Comparison of ENCODE assay signal across 1 cellular context in the genomic region with DNA sequence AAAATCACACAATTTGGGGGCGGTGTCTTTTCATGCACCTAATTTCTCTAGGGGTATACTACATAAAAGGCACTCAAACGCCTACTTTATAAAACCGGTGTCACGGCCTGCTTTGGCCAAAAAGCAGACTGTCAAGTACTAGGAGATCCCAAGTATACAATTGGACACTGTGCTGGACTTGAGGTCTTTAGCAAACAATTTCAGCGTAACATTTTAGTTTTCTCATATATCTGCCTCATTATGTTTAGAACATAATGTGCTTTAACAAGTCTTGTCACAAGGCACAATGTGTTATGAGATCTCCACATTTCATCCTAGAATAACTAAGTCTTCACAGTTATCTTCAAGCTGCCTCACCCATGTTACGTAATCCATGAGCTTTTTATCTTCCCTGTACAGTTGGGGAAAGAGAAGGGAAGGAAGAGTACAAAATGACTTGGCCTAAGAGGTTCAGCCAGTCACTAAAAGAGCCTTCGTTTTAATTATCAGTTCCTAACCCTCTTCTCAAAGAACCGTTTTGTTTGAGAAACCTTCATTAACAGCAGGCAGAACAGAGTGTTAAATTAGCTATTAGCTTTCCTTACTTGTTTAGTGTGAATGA.
A peak's percentile ranks its signal among the peaks of the same experiment; 100 is the strongest.
TF ChIP-seq lines count a peak whose summit lies in the region.

No MANE protein-coding gene starts in this region.

TF ChIP-seq in K562, 482 proteins besides CTCF, POLR2A, EP300 and RAD21 (continued from another document):
- peak; percentile 67; the same call in 1 of the 2 replicates for TF ChIP-seq JUN (IDR thresholded peaks at IDR 0.05; ENCODE audit: borderline replicate concordance, low read depth, low read length)
- no peak for TF ChIP-seq JUN (CRISPR knock-in tag; IDR thresholded peaks at IDR 0.05; ENCODE audit: borderline replicate concordance)
- 0 out of 2 replicates have a peak, but pooled peaks have one; percentile 55 for TF ChIP-seq NCOA1 (IDR thresholded peaks at IDR 0.05; ENCODE audit: low read depth)
- TF ChIP-seq, protein P1, sequence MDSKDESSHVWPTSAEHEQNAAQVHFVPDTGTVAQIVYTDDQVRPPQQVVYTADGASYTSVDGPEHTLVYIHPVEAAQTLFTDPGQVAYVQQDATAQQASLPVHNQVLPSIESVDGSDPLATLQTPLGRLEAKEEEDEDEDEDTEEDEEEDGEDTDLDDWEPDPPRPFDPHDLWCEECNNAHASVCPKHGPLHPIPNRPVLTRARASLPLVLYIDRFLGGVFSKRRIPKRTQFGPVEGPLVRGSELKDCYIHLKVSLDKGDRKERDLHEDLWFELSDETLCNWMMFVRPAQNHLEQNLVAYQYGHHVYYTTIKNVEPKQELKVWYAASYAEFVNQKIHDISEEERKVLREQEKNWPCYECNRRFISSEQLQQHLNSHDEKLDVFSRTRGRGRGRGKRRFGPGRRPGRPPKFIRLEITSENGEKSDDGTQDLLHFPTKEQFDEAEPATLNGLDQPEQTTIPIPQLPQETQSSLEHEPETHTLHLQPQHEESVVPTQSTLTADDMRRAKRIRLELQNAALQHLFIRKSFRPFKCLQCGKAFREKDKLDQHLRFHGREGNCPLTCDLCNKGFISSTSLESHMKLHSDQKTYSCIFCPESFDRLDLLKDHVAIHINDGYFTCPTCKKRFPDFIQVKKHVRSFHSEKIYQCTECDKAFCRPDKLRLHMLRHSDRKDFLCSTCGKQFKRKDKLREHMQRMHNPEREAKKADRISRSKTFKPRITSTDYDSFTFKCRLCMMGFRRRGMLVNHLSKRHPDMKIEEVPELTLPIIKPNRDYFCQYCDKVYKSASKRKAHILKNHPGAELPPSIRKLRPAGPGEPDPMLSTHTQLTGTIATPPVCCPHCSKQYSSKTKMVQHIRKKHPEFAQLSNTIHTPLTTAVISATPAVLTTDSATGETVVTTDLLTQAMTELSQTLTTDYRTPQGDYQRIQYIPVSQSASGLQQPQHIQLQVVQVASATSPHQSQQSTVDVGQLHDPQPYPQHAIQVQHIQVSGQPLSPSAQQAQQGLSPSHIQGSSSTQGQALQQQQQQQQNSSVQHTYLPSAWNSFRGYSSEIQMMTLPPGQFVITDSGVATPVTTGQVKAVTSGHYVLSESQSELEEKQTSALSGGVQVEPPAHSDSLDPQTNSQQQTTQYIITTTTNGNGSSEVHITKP (IDR thresholded peaks at IDR 0.05; ENCODE audit: partially characterized antibody), result peak; percentile 56
- no peak for TF ChIP-seq SIX5 (IDR thresholded peaks at IDR 0.05; ENCODE audit: borderline replicate concordance in 1 of 2, insufficient read depth in 1 of 2, low read depth in 1 of 2, low read length in 2 of 2)
- peak; percentile 46 for TF ChIP-seq MYBL2 (IDR thresholded peaks at IDR 0.05; ENCODE audit: low read depth)
- no peak for TF ChIP-seq MYBL2 (CRISPR knock-in tag; IDR thresholded peaks at IDR 0.05; ENCODE audit: borderline replicate concordance)
- TF ChIP-seq, protein P2, sequence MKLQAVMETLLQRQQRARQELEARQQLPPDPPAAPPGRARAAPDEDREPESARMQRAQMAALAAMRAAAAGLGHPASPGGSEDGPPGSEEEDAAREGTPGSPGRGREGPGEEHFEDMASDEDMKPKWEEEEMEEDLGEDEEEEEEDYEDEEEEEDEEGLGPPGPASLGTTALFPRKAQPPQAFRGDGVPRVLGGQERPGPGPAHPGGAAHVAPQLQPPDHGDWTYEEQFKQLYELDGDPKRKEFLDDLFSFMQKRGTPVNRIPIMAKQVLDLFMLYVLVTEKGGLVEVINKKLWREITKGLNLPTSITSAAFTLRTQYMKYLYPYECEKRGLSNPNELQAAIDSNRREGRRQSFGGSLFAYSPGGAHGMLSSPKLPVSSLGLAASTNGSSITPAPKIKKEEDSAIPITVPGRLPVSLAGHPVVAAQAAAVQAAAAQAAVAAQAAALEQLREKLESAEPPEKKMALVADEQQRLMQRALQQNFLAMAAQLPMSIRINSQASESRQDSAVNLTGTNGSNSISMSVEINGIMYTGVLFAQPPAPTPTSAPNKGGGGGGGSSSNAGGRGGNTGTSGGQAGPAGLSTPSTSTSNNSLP (IDR thresholded peaks at IDR 0.05; ENCODE audit: borderline replicate concordance, low read depth, low read length), result peak; percentile 86; the same call in 1 of the 2 replicates
- TF ChIP-seq, protein P3, sequence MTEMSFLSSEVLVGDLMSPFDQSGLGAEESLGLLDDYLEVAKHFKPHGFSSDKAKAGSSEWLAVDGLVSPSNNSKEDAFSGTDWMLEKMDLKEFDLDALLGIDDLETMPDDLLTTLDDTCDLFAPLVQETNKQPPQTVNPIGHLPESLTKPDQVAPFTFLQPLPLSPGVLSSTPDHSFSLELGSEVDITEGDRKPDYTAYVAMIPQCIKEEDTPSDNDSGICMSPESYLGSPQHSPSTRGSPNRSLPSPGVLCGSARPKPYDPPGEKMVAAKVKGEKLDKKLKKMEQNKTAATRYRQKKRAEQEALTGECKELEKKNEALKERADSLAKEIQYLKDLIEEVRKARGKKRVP (CRISPR knock-in tag; IDR thresholded peaks at IDR 0.05), result peak; percentile 37; the same call in 1 of the 2 replicates
- TF ChIP-seq ZC3H8 (IDR thresholded peaks at IDR 0.05), result no peak
- TF ChIP-seq TCF3 (CRISPR knock-in tag; IDR thresholded peaks at IDR 0.05), result peak; percentile 96
- peak; percentile 68; the same call in 1 of the 2 replicates for TF ChIP-seq PYGO2 (tag; IDR thresholded peaks at IDR 0.05)
- TF ChIP-seq, protein P4, sequence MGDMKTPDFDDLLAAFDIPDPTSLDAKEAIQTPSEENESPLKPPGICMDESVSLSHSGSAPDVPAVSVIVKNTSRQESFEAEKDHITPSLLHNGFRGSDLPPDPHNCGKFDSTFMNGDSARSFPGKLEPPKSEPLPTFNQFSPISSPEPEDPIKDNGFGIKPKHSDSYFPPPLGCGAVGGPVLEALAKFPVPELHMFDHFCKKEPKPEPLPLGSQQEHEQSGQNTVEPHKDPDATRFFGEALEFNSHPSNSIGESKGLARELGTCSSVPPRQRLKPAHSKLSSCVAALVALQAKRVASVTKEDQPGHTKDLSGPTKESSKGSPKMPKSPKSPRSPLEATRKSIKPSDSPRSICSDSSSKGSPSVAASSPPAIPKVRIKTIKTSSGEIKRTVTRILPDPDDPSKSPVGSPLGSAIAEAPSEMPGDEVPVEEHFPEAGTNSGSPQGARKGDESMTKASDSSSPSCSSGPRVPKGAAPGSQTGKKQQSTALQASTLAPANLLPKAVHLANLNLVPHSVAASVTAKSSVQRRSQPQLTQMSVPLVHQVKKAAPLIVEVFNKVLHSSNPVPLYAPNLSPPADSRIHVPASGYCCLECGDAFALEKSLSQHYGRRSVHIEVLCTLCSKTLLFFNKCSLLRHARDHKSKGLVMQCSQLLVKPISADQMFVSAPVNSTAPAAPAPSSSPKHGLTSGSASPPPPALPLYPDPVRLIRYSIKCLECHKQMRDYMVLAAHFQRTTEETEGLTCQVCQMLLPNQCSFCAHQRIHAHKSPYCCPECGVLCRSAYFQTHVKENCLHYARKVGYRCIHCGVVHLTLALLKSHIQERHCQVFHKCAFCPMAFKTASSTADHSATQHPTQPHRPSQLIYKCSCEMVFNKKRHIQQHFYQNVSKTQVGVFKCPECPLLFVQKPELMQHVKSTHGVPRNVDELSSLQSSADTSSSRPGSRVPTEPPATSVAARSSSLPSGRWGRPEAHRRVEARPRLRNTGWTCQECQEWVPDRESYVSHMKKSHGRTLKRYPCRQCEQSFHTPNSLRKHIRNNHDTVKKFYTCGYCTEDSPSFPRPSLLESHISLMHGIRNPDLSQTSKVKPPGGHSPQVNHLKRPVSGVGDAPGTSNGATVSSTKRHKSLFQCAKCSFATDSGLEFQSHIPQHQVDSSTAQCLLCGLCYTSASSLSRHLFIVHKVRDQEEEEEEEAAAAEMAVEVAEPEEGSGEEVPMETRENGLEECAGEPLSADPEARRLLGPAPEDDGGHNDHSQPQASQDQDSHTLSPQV (IDR thresholded peaks at IDR 0.05), result peak; percentile 62
- 0 out of 2 replicates have a peak, but pooled peaks have one; percentile 14 for TF ChIP-seq TRIM28 (IDR thresholded peaks at IDR 0.05)
- TF ChIP-seq HDAC1 (IDR thresholded peaks at IDR 0.05), result peak in 1 of 2 experiments; percentile 78; a peak in 2 of 4 replicates
- TF ChIP-seq MEF2D (tag; conservative IDR thresholded peaks at IDR 0.05; ENCODE audit: low read depth), result peak; percentile 46; the same call in 1 of the 2 replicates
- peak in 1 of 2 experiments; percentile 84; a peak in 2 of 4 replicates for TF ChIP-seq TBL1XR1 (IDR thresholded peaks at IDR 0.05; ENCODE audit: low read length in 2 of 2)
- TF ChIP-seq, protein P5, sequence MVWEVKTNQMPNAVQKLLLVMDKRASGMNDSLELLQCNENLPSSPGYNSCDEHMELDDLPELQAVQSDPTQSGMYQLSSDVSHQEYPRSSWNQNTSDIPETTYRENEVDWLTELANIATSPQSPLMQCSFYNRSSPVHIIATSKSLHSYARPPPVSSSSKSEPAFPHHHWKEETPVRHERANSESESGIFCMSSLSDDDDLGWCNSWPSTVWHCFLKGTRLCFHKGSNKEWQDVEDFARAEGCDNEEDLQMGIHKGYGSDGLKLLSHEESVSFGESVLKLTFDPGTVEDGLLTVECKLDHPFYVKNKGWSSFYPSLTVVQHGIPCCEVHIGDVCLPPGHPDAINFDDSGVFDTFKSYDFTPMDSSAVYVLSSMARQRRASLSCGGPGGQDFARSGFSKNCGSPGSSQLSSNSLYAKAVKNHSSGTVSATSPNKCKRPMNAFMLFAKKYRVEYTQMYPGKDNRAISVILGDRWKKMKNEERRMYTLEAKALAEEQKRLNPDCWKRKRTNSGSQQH (CRISPR knock-in tag; IDR thresholded peaks at IDR 0.05), result peak; percentile 58; the same call in 1 of the 2 replicates
- TF ChIP-seq, protein P6, sequence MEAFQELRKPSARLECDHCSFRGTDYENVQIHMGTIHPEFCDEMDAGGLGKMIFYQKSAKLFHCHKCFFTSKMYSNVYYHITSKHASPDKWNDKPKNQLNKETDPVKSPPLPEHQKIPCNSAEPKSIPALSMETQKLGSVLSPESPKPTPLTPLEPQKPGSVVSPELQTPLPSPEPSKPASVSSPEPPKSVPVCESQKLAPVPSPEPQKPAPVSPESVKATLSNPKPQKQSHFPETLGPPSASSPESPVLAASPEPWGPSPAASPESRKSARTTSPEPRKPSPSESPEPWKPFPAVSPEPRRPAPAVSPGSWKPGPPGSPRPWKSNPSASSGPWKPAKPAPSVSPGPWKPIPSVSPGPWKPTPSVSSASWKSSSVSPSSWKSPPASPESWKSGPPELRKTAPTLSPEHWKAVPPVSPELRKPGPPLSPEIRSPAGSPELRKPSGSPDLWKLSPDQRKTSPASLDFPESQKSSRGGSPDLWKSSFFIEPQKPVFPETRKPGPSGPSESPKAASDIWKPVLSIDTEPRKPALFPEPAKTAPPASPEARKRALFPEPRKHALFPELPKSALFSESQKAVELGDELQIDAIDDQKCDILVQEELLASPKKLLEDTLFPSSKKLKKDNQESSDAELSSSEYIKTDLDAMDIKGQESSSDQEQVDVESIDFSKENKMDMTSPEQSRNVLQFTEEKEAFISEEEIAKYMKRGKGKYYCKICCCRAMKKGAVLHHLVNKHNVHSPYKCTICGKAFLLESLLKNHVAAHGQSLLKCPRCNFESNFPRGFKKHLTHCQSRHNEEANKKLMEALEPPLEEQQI (IDR thresholded peaks at IDR 0.05), result peak; percentile 84
- TF ChIP-seq, protein P7, sequence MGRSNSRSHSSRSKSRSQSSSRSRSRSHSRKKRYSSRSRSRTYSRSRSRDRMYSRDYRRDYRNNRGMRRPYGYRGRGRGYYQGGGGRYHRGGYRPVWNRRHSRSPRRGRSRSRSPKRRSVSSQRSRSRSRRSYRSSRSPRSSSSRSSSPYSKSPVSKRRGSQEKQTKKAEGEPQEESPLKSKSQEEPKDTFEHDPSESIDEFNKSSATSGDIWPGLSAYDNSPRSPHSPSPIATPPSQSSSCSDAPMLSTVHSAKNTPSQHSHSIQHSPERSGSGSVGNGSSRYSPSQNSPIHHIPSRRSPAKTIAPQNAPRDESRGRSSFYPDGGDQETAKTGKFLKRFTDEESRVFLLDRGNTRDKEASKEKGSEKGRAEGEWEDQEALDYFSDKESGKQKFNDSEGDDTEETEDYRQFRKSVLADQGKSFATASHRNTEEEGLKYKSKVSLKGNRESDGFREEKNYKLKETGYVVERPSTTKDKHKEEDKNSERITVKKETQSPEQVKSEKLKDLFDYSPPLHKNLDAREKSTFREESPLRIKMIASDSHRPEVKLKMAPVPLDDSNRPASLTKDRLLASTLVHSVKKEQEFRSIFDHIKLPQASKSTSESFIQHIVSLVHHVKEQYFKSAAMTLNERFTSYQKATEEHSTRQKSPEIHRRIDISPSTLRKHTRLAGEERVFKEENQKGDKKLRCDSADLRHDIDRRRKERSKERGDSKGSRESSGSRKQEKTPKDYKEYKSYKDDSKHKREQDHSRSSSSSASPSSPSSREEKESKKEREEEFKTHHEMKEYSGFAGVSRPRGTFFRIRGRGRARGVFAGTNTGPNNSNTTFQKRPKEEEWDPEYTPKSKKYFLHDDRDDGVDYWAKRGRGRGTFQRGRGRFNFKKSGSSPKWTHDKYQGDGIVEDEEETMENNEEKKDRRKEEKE (IDR thresholded peaks at IDR 0.05; ENCODE audit: borderline replicate concordance in 1 of 2, control insufficient read depth in 1 of 2, low read depth in 2 of 2, low read length in 1 of 2), result 0 out of 4 replicates have a peak, but pooled peaks of 1 of the 2 experiments have one; percentile 40
- TF ChIP-seq ELF2 (CRISPR knock-in tag; IDR thresholded peaks at IDR 0.05), result no peak
- peak; percentile 75; the same call in 1 of the 2 replicates for TF ChIP-seq EHMT2 (IDR thresholded peaks at IDR 0.05)
- TF ChIP-seq ZEB2 (IDR thresholded peaks at IDR 0.05), result peak; percentile 59; the same call in 1 of the 2 replicates
- TF ChIP-seq LEF1 (IDR thresholded peaks at IDR 0.05), result peak; percentile 84
- TF ChIP-seq, protein P8, sequence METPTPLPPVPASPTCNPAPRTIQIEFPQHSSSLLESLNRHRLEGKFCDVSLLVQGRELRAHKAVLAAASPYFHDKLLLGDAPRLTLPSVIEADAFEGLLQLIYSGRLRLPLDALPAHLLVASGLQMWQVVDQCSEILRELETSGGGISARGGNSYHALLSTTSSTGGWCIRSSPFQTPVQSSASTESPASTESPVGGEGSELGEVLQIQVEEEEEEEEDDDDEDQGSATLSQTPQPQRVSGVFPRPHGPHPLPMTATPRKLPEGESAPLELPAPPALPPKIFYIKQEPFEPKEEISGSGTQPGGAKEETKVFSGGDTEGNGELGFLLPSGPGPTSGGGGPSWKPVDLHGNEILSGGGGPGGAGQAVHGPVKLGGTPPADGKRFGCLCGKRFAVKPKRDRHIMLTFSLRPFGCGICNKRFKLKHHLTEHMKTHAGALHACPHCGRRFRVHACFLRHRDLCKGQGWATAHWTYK (CRISPR knock-in tag; IDR thresholded peaks at IDR 0.05), result peak; percentile 69; the same call in 1 of the 2 replicates
- TF ChIP-seq NFIC (IDR thresholded peaks at IDR 0.05), result peak; percentile 77
- TF ChIP-seq MXI1 (IDR thresholded peaks at IDR 0.05; ENCODE audit: low read depth, low read length), result no peak
- no peak for TF ChIP-seq ZNF583 (CRISPR knock-in tag; IDR thresholded peaks at IDR 0.05)
- TF ChIP-seq TRIM24 (IDR thresholded peaks at IDR 0.05), result peak; percentile 84 to 88
- peak in 1 of 2 experiments; percentile 77; a peak in 2 of 3 replicates for TF ChIP-seq CBX3 (IDR thresholded peaks at IDR 0.05; ENCODE audit: borderline replicate concordance in 1 of 2, low read length in 2 of 2)
- peak; percentile 72 for TF ChIP-seq MYNN (IDR thresholded peaks at IDR 0.05)
- TF ChIP-seq MYNN (CRISPR knock-in tag; IDR thresholded peaks at IDR 0.05), result no peak
- peak; percentile 95 for TF ChIP-seq POLR2AphosphoS5 (IDR thresholded peaks at IDR 0.05; ENCODE audit: control insufficient read depth, insufficient read depth, low read depth, low read length)
- TF ChIP-seq CC2D1A (IDR thresholded peaks at IDR 0.05), result peak; percentile 67; the same call in 1 of the 2 replicates
- TF ChIP-seq CREB1 (IDR thresholded peaks at IDR 0.05), result peak; percentile 62; the same call in 1 of the 2 replicates
- TF ChIP-seq CREB1 (CRISPR knock-in tag; IDR thresholded peaks at IDR 0.05), result 0 out of 2 replicates have a peak, but pooled peaks have one; percentile 25
